ENCODE assay signal across 17 cellular contexts in the genomic region with DNA sequence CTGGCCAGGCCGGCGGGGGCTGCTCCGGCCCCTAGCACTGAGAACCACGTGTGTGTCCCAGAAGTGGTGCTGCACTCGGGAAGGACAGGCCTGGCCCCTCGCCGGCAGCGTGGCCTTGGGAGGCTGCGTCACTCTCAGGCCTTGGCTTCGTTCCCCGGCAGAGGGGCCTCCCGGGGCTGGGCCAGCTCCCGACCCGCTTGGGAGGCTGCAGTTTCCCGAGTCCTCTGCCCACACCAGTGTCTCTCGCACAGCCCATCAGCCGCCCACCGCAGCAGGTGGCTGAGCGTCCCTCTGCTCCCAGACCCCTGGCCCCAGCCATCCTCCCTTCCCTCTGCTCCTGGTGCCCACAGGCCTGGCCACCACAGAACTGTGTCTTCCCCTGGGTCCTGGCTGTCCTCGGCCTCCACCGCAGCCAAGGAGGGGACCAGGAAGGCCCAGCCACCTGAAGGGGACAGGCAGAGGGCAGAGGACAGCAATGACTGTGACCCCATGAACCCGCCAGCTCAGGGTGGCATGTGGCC. TPM values are rescaled to one million over a fixed set of nuclear protein-coding genes. Genes with fewer than 3 reads are reported as not detected.
DNase-seq lines count a peak whose midpoint lies in the region; ATAC-seq and TF ChIP-seq lines count a peak whose summit lies in the region.
"Had no signal": no experiment of that assay in that cellular context is flagged by ENCODE, and none has a peak within 500 bp of the region (broad histone marks: within the 10 kb centered on the region; RNA-seq: fewer than 3 reads in every experiment).

No MANE protein-coding gene starts in this region.

- H3K4me1 ChIP-seq in left ventricle myocardium inferior: peaks cover 21% of the 10 kb centered on the region
- H3K4me1 ChIP-seq in osteoblast (ENCODE audit: insufficient read depth, low read length): no peaks in the 10 kb centered on the region
- H3K4me1 ChIP-seq in vagina: no peaks in the 10 kb centered on the region

- H3K4me3 ChIP-seq in left ventricle myocardium inferior (no peak overlapping the region), osteoblast (ENCODE audit: insufficient read depth, low read length) (no peak overlapping the region), vagina (no peak overlapping the region)
- H3K4me3 ChIP-seq: GM12878, GM23338 had no signal

- H3K27me3 Mint-ChIP-seq in immature natural killer cell (ENCODE audit: low read depth in 3 of 3): peaks cover 0 to 6% (median 0%) of the 10 kb centered on the region in 3 donors

- H2AFZ ChIP-seq in osteoblast (ENCODE audit: low read length): no peak overlapping the region
- H2AFZ ChIP-seq: GM23338 had no signal

- H3K9me3 ChIP-seq in left ventricle myocardium inferior (replicated peaks) (peaks cover 41% of the 10 kb centered on the region), osteoblast (ENCODE audit: low read depth, low read length) (peaks cover 9% of the 10 kb centered on the region), vagina (peaks cover 6% of the 10 kb centered on the region)

- peaks cover 10 to 16% of the 10 kb centered on the region in 2 donors for H3K4me1 Mint-ChIP-seq in immature natural killer cell
- H3K4me1 Mint-ChIP-seq: GM23338 had no signal

- TF ChIP-seq CTCF in left ventricle myocardium inferior (IDR thresholded peaks at IDR 0.05; ENCODE audit: borderline replicate concordance) (no peak), osteoblast (IDR thresholded peaks at IDR 0.05; ENCODE audit: extremely low read depth, low read depth, low read length) (no peak), vagina (IDR thresholded peaks at IDR 0.05) (no peak)

- no peaks in the 10 kb centered on the region for H4K20me1 ChIP-seq in osteoblast (ENCODE audit: insufficient read depth, low read length)

- H3K27ac ChIP-seq in left ventricle myocardium inferior (replicated peaks): no peak overlapping the region
- H3K27ac ChIP-seq in osteoblast (ENCODE audit: low read depth, low read length): no peak overlapping the region
- no peak overlapping the region for H3K27ac ChIP-seq in vagina
- H3K27ac ChIP-seq: HL-60, RWPE1 had no signal

- no peak overlapping the region for H3K4me2 ChIP-seq in osteoblast (ENCODE audit: insufficient read depth, low read length)
- H3K4me2 ChIP-seq: GM23338 had no signal

- ATAC-seq in Right ventricle myocardium superior (ENCODE audit: poor library complexity) (no peak), left ventricle myocardium superior (peak; percentile 31)
- ATAC-seq: GM12878, GM23338, PC-3 had no signal

- no peaks in the 10 kb centered on the region for H3K79me2 ChIP-seq in osteoblast (ENCODE audit: insufficient read depth, low read length)

- H3K27me3 ChIP-seq in left ventricle myocardium inferior (ENCODE audit: low read depth) (peaks cover 3% of the 10 kb centered on the region), osteoblast (ENCODE audit: insufficient read depth, low read length) (peaks cover 9% of the 10 kb centered on the region), vagina (no peaks in the 10 kb centered on the region)

- no peaks in the 10 kb centered on the region for H3K36me3 ChIP-seq in left ventricle myocardium inferior
- no peaks in the 10 kb centered on the region for H3K36me3 ChIP-seq in osteoblast (ENCODE audit: insufficient read depth, low read length)
- H3K36me3 ChIP-seq in vagina: peaks cover 0 to 1% of the 10 kb centered on the region in 2 donors

- DNase-seq in Right ventricle myocardium superior (peak; percentile 31), left ventricle myocardium inferior (no peak), left ventricle myocardium superior (peak; percentile 32), osteoblast (ENCODE audit: insufficient read length, low spot score, missing footprints) (peak; percentile 75), immature natural killer cell (no peak), NCI-H2081 treated with DMSO at 0.1 percent for 48 hours (lab: John Stamatoyannopoulos, UW) (no peak), vagina (ENCODE audit: extremely low spot score in 2 of 2) (no peak)
- DNase-seq: C1 segment of cervical spinal cord, DND-41, NCI-H1930, NCI-H2171 treated with DMSO at 0.1 percent for 48 hours, NCI-H82, PC-3 had no signal

- intact Hi-C loops in Right ventricle myocardium superior (cut with DNase I): no loop called here
- intact Hi-C loops in left ventricle myocardium inferior (cut with micrococcal nuclease): no loop called here
- intact Hi-C loops in left ventricle myocardium superior (cut with micrococcal nuclease): no loop called here
- intact Hi-C loops in vagina (cut with DNase I): no loop called here

- H3K27ac Mint-ChIP-seq in immature natural killer cell: no peak overlapping the region
- H3K27ac Mint-ChIP-seq: GM23338 had no signal

- H3K9me3 Mint-ChIP-seq in immature natural killer cell: peaks cover 0 to 8% (median 0%) of the 10 kb centered on the region in 6 donors

- no peak overlapping the region for H3K4me3 Mint-ChIP-seq in immature natural killer cell
- H3K4me3 Mint-ChIP-seq: GM23338 had no signal

- no peak for TF ChIP-seq POLR2A in vagina (IDR thresholded peaks at IDR 0.05)

- H3K36me3 Mint-ChIP-seq in immature natural killer cell: peaks cover 4 to 14% (median 4%) of the 10 kb centered on the region in 3 donors

RNA-seq across cellular contexts. Expression of a gene that starts 10.9 kb away (rescaled TPM):
- total RNA-seq in Right ventricle myocardium superior (4.3 TPM), left ventricle myocardium inferior (4.8 TPM), left ventricle myocardium superior (4.4 TPM), osteoblast (not detected in 2 replicates), vagina (0.98 TPM)
- not detected for polyA plus RNA-seq in immature natural killer cell

Comparison
In these comparisons a context has a peak if more than half of its experiments do, and no peak if none do; other contexts are left out.
1. DNase-seq: peak in Right ventricle myocardium superior (single experiment), left ventricle myocardium superior (single experiment) and osteoblast (single experiment); none in left ventricle myocardium inferior (single experiment), immature natural killer cell (0 of 3), NCI-H2081 treated with DMSO at 0.1 percent for 48 hours (single experiment) and vagina (0 of 2).